In genomic region chr16:24975428-24975889, GRCh38 we compare ENCODE assay signal across 8 cellular contexts. TPM values are rescaled to one million over a fixed set of nuclear protein-coding genes. Genes with fewer than 3 reads are reported as not detected.
A peak's percentile ranks its signal among the peaks of the same experiment; 100 is the strongest.
DNase-seq lines count a peak whose midpoint lies in the region; ATAC-seq and TF ChIP-seq lines count a peak whose summit lies in the region.
"Had no signal": no experiment of that assay in that cellular context is flagged by ENCODE, and none has a peak within 500 bp of the region (broad histone marks: within the 10 kb centered on the region; RNA-seq: fewer than 3 reads in every experiment).

No MANE protein-coding gene starts in this region.

- H3K4me1 Mint-ChIP-seq in naive B cell: peaks cover 62 to 88% (median 79%) of the 10 kb centered on the region in 3 donors

- H4K20me1 ChIP-seq in OCI-LY7 (ENCODE audit: insufficient read depth, low read length): no peaks in the 10 kb centered on the region

- no TSS peak for BruUV-seq in OCI-LY7 (replicated peaks; lab: Mats Ljungman, UMichigan)

- TF ChIP-seq CTCF in OCI-LY7 (conservative IDR thresholded peaks at IDR 0.05; ENCODE audit: low read length): no peak
- no peak for TF ChIP-seq CTCF in lower lobe of right lung (IDR thresholded peaks at IDR 0.05)

- DNase-seq in OCI-LY7 (ENCODE audit: low spot score) (peak; percentile 89), naive B cell (peak; percentile 8), DMS79 (lab: John Stamatoyannopoulos, UW) (no peak), lower lobe of right lung (no peak)

- H3K4me1 ChIP-seq in OCI-LY7 (ENCODE audit: insufficient read depth, low read length, poor library complexity, severe bottlenecking) (peaks cover 88% of the 10 kb centered on the region), lower lobe of right lung (peaks cover 54% of the 10 kb centered on the region)

- no peaks in the 10 kb centered on the region for H3K27me3 ChIP-seq in lower lobe of right lung (ENCODE audit: low read depth)

- H3K27ac ChIP-seq in OCI-LY7 (ENCODE audit: low read depth, low read length, poor library complexity, severe bottlenecking): peak overlapping the region; percentile 82
- no peak overlapping the region for H3K27ac ChIP-seq in lower lobe of right lung

- H3K4me3 ChIP-seq in OCI-LY7 (ENCODE audit: low read depth, low read length, poor library complexity, severe bottlenecking) (peak overlapping the region; percentile 51), lower lobe of right lung (no peak overlapping the region)
- H3K4me3 ChIP-seq: skin epidermis had no signal

- H3K9me2 ChIP-seq in OCI-LY7 (ENCODE audit: insufficient read depth, low read length): no peaks in the 10 kb centered on the region

- no peak overlapping the region; the same call in 1 of the 2 replicates for H2AFZ ChIP-seq in OCI-LY7 (ENCODE audit: low read length)

- H3K9me3 Mint-ChIP-seq in naive B cell: no peaks in the 10 kb centered on the region

- peak; percentile 58 for ATAC-seq in GM18519 (IDR thresholded peaks at IDR 0.05; ENCODE audit: low FRiP score, unreplicated experiment)
- peak; percentile 69 for ATAC-seq in GM21786 (IDR thresholded peaks at IDR 0.05; ENCODE audit: unreplicated experiment)
- peak; percentile 75 to 76 for ATAC-seq in naive B cell (ENCODE audit: low read depth in 2 of 2)
- no peak for ATAC-seq in lower lobe of right lung
- no peak for ATAC-seq in HG03045 (IDR thresholded peaks at IDR 0.05; ENCODE audit: unreplicated experiment)

- peaks cover 6% of the 10 kb centered on the region; the same call in 1 of the 2 replicates for H3K79me2 ChIP-seq in OCI-LY7 (ENCODE audit: insufficient read depth, low read depth, low read length)

- intact Hi-C loops in OCI-LY7 (cut with micrococcal nuclease; ENCODE audit: unreplicated experiment): loop anchor here (10.0 kb wide), 1 partner anchor 279 kb away; the partner anchor contains the start of gene ZKSCAN2
- intact Hi-C loops in lower lobe of right lung (cut with DNase I): no loop called here

- peak overlapping the region; percentile 0 to 69 (median 42) for H3K4me3 Mint-ChIP-seq in naive B cell

- H3K4me2 ChIP-seq in OCI-LY7 (ENCODE audit: low read length): peak overlapping the region; percentile 76

- peaks cover 7 to 29% of the 10 kb centered on the region in 2 donors for H3K36me3 Mint-ChIP-seq in naive B cell

- H3K9me3 ChIP-seq in OCI-LY7 (ENCODE audit: low read length) (no peaks in the 10 kb centered on the region), lower lobe of right lung (no peaks in the 10 kb centered on the region)

- POLR2A ChIA-PET in OCI-LY7 (lab: Charles Lee): interaction anchor here (0.6 to 1.6 kb wide), 8 partner anchors 11 to 134 kb away, joined by 3 to 8 read pairs (median 6); partner anchors contain the start of gene ARHGAP17

- H3K36me3 ChIP-seq in OCI-LY7 (ENCODE audit: insufficient read depth, low read length): peaks cover 14% of the 10 kb centered on the region
- H3K36me3 ChIP-seq in lower lobe of right lung: peaks cover 62% of the 10 kb centered on the region

- peak overlapping the region; percentile 2 to 99 (median 88) for H3K27ac Mint-ChIP-seq in naive B cell

- CTCF ChIA-PET in OCI-LY7 (lab: Charles Lee; ENCODE audit: unreplicated experiment): no interaction called here

- no peaks in the 10 kb centered on the region for H3K27me3 Mint-ChIP-seq in naive B cell

RNA-seq across cellular contexts. Expression of gene ARHGAP17, which starts 39.7 kb away (rescaled TPM):
- 31.4 and 37.1 TPM in 2 replicates for total RNA-seq in OCI-LY7 (2014; rRNA removed; shearing (Covaris generic))
- total RNA-seq in OCI-LY7 (2022): 89.3 and 95.1 TPM in 2 replicates
- 100 to 1,000 TPM in 4 of 6 donors, 10 to 100 TPM in 2; 90.5 to 200 (median 115) TPM for polyA plus RNA-seq in naive B cell (ENCODE audit: low read depth in 6 of 6)
- 89.5 TPM for total RNA-seq in lower lobe of right lung

Comparison
In these comparisons a context has a peak if more than half of its experiments do, and no peak if none do; other contexts are left out.
1. ATAC-seq: peak in GM18519 (single experiment), GM21786 (single experiment) and naive B cell (2 of 2); none in lower lobe of right lung (0 of 2) and HG03045 (single experiment).
2. DNase-seq: peak in OCI-LY7 (single experiment) and naive B cell (single experiment); none in DMS79 (single experiment) and lower lobe of right lung (single experiment).